10 cellular contexts compared by ENCODE assay signal in the genomic region with DNA sequence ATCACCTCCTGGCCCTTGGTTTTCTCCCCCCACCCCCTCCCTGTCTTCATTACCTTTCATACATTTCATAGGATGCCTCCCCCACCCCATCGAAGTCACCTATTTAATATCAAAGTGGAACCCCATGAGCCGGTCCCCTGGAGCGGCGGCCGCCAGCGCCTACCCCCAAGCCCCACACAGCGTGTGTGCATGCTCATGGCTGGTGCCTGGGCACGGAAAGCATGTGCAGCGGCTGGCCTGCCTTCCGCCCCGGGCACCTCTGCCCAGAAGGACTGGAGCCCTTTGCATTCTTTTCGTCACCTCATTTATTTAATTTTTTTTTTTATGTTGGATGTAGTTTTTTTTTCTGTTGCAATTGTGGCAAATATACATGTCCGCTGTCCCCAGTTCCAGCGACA.
"Had no signal": no experiment of that assay in that cellular context is flagged by ENCODE, and none has a peak within 500 bp of the region (broad histone marks: within the 10 kb centered on the region; RNA-seq: fewer than 3 reads in every experiment).

No MANE protein-coding gene starts in this region.

- H3K27ac ChIP-seq: pancreas, stomach, thyroid gland had no signal

- H3K9me3 ChIP-seq: heart right ventricle, pancreas, stomach, thyroid gland had no signal

- DNase-seq: activated naive CD4-positive, alpha-beta T cell treated with Interleukin-2 at 50 U/mL for 16 hours; activated naive CD8-positive, alpha-beta T cell treated with anti-CD3 and anti-CD28 coated beads, Interleukin-2, amount 50 U/mL, for 24 hours; left ventricle myocardium superior; stimulated activated CD4-positive, alpha-beta T cell treated with anti-CD3 and anti-CD28 coated beads, Interleukin-4, amount 100 ng/mL, for 4 hours; stomach; T-cell; thyroid gland had no signal

- H3K4me3 ChIP-seq: heart right ventricle, pancreas, stomach, thyroid gland had no signal

- H3K36me3 ChIP-seq: pancreas, thyroid gland had no signal

- H3K36me3 Mint-ChIP-seq: T-cell, WTC11 had no signal

- H3K9me3 Mint-ChIP-seq: activated naive CD8-positive, alpha-beta T cell treated with anti-CD3 and anti-CD28 coated beads, Interleukin-2, amount 50 U/mL, for 24 hours; T-cell; WTC11 had no signal

- H3K4me1 ChIP-seq: thyroid gland had no signal

- ATAC-seq: activated naive CD8-positive, alpha-beta T cell treated with anti-CD3 and anti-CD28 coated beads, Interleukin-2, amount 50 U/mL, for 24 hours; T-cell; WTC11 had no signal

- H3K27me3 Mint-ChIP-seq: activated naive CD8-positive, alpha-beta T cell treated with anti-CD3 and anti-CD28 coated beads, Interleukin-2, amount 50 U/mL, for 24 hours; T-cell had no signal

- H3K27ac Mint-ChIP-seq: activated naive CD8-positive, alpha-beta T cell treated with anti-CD3 and anti-CD28 coated beads, Interleukin-2, amount 50 U/mL, for 24 hours had no signal

- H3K27me3 ChIP-seq: pancreas, stomach, thyroid gland had no signal

- H3K4me3 Mint-ChIP-seq: activated naive CD8-positive, alpha-beta T cell treated with anti-CD3 and anti-CD28 coated beads, Interleukin-2, amount 50 U/mL, for 24 hours; T-cell; WTC11 had no signal
